ENCODE assay signal across 8 cellular contexts in the genomic region with DNA sequence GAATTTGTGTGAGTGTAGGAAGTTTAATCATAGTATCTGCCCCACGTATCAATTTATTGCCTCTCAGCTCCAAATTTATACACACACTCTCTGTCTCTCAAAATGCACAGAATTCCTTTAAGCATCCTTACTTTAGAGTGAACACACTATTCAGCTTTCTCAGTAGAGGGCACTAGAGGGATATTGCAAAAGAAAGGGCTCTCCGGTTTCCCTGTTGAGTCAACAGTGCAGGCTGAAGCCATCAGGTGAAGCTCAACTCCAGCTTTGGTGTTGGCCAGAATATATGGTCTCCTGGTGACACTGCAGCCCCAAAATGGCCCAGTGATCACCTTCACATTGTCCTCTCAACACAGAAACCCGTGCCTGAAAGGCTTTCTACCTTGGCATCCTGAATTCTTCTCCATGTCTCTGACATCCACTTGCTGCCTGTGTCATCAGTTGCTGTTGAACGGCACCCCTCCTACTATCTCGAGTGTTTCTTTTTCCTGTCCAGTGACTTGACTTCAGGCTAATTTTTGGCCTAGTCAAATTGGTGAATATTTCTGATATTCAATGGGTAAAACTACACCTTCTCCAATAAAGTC.
DNase-seq lines count a peak whose midpoint lies in the region; ATAC-seq, FAIRE-seq and TF ChIP-seq lines count a peak whose summit lies in the region.

No MANE protein-coding gene starts in this region.

- H3K27me3 Mint-ChIP-seq in neural crest cell (ENCODE audit: low read depth): peaks cover 5% of the 10 kb centered on the region

- H3K36me3 Mint-ChIP-seq in neural crest cell (ENCODE audit: low read depth): no peaks in the 10 kb centered on the region

- H3K36me3 ChIP-seq in BE2C (no peaks in the 10 kb centered on the region), bronchial epithelial cell (ENCODE audit: control insufficient read depth, insufficient read depth, low read length) (no peaks in the 10 kb centered on the region)

- H3K4me3 ChIP-seq in BE2C (ENCODE audit: low read depth, low read length): no peak overlapping the region
- H3K4me3 ChIP-seq in bronchial epithelial cell (ENCODE audit: low read depth, low read length): no peak overlapping the region

- no peak overlapping the region for H3K27ac Mint-ChIP-seq in neural crest cell (ENCODE audit: unreplicated experiment)

- DNase-seq in BE2C (peak; percentile 20), H54 (ENCODE audit: insufficient read length, low spot score) (peak; percentile 10), NCI-H446 (lab: John Stamatoyannopoulos, UW) (peak; percentile 11 to 74), bronchial epithelial cell (ENCODE audit: low read depth) (peak; percentile 25), neural crest cell (ENCODE audit: low read depth, low spot score) (no peak)
- DNase-seq in NK-92 treated with Interleukin-12 subunit alpha and Interleukin-12 subunit beta, amount 100 ng/mL, for 24 hours (lab: John Stamatoyannopoulos, UW): no peak

- H3K4me1 ChIP-seq in BE2C: no peaks in the 10 kb centered on the region

- H3K4me3 Mint-ChIP-seq in neural crest cell: no peak overlapping the region

- TF ChIP-seq CTCF in BE2C (IDR thresholded peaks at IDR 0.05; ENCODE audit: low read depth, low read length): peak; percentile 82
- TF ChIP-seq CTCF in bronchial epithelial cell (IDR thresholded peaks at IDR 0.05; ENCODE audit: insufficient read depth, low read length, severe bottlenecking): peak; percentile 39
- TF ChIP-seq CTCF in neural crest cell (conservative IDR thresholded peaks at IDR 0.05): peak; percentile 74

- H3K9me3 ChIP-seq in BE2C: no peaks in the 10 kb centered on the region

- no peaks in the 10 kb centered on the region for H3K9me3 Mint-ChIP-seq in neural crest cell

- no peak for TF ChIP-seq POLR2A in H54 (IDR thresholded peaks at IDR 0.05; ENCODE audit: low read depth, low read length)

- ATAC-seq in HG02763 (IDR thresholded peaks at IDR 0.05; ENCODE audit: unreplicated experiment): no peak
- no peak for ATAC-seq in HG03045 (IDR thresholded peaks at IDR 0.05; ENCODE audit: unreplicated experiment)

- H3K27me3 ChIP-seq in BE2C (no peaks in the 10 kb centered on the region), bronchial epithelial cell (ENCODE audit: control insufficient read depth, insufficient read depth, low read length) (no peaks in the 10 kb centered on the region)

- FAIRE-seq in H54 (lab: Jason Lieb, UNC) (peak; percentile 15), bronchial epithelial cell (lab: Jason Lieb, UNC) (no peak)

- no peaks in the 10 kb centered on the region for H3K4me1 Mint-ChIP-seq in neural crest cell

Comparison
In these comparisons a context has a peak if more than half of its experiments do, and no peak if none do; other contexts are left out.
1. DNase-seq: peak in BE2C (single experiment), H54 (single experiment), NCI-H446 (2 of 2) and bronchial epithelial cell (single experiment); none in neural crest cell (single experiment) and NK-92 treated with Interleukin-12 subunit alpha and Interleukin-12 subunit beta, amount 100 ng/mL, for 24 hours (single experiment).
2. Peak in every context shown above with its lines, with median percentiles within 50 percentile points of each other: CTCF ChIP-seq.